ENCODE assay signal across 8 cellular contexts in the genomic region with DNA sequence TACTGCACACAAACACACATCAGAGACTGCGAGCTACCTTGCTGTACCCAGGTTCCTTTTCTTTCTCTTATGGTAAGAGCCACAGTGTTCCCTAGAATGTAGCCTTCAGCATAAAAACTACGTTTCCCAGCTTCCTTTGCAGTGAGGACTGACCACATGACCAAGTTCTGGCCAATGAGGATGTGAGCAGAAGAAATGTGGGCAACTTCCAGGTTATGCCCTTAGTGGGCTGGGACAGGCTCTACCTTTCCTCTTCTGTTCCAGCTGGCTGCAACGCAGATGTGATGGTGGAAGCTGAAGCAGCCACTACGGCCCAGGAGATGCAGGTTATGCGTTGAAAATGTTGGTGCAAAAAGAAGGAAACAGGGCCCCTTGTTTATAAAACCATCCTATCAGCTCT. TPM values are rescaled to one million over a fixed set of nuclear protein-coding genes. Genes with fewer than 3 reads are reported as not detected.
DNase-seq lines count a peak whose midpoint lies in the region; ATAC-seq and TF ChIP-seq lines count a peak whose summit lies in the region.

No MANE protein-coding gene starts in this region.

- H3K27me3 Mint-ChIP-seq in CD4-positive, alpha-beta T cell = no peaks in the 10 kb centered on the region
- no peaks in the 10 kb centered on the region for H3K27me3 Mint-ChIP-seq in mesothelial cell of epicardium (ENCODE audit: low read depth)

- no peaks in the 10 kb centered on the region for H3K9me3 Mint-ChIP-seq in CD4-positive, alpha-beta T cell
- H3K9me3 Mint-ChIP-seq in mesothelial cell of epicardium = no peaks in the 10 kb centered on the region

- no peak overlapping the region for H3K4me3 Mint-ChIP-seq in CD4-positive, alpha-beta T cell
- no peak overlapping the region for H3K4me3 Mint-ChIP-seq in mesothelial cell of epicardium

- no peak for DNase-seq in CD4-positive, alpha-beta T cell
- DNase-seq in GM13976 (ENCODE audit: low spot score) (peak; percentile 64), OCI-M1 (lab: John Stamatoyannopoulos, UW) (peak; percentile 61), mesothelial cell of epicardium (ENCODE audit: low spot score in 2 of 2, unreplicated experiment in 2 of 2) (no peak), NCI-H345 treated with DMSO at 0.1 percent for 48 hours (lab: John Stamatoyannopoulos, UW; ENCODE audit: unreplicated experiment) (no peak), globus pallidus (ENCODE audit: low spot score) (no peak)

- in situ Hi-C loops in GM13976 (cut with MboI; ENCODE audit: low sequenced_read_pairs, unreplicated experiment) = no loop called here

- H3K4me1 Mint-ChIP-seq in CD4-positive, alpha-beta T cell (ENCODE audit: low read depth) = no peaks in the 10 kb centered on the region
- no peaks in the 10 kb centered on the region for H3K4me1 Mint-ChIP-seq in mesothelial cell of epicardium

- no peak overlapping the region for H3K27ac Mint-ChIP-seq in CD4-positive, alpha-beta T cell
- H3K27ac Mint-ChIP-seq in mesothelial cell of epicardium = no peak overlapping the region

- TF ChIP-seq CTCF in CD4-positive, alpha-beta T cell (IDR thresholded peaks at IDR 0.05) = no peak
- TF ChIP-seq CTCF in GM13976 (IDR thresholded peaks at IDR 0.05; ENCODE audit: borderline replicate concordance, control extremely low read depth, extremely low read depth, insufficient read depth, missing control alignments) = no peak
- TF ChIP-seq CTCF in mesothelial cell of epicardium (IDR thresholded peaks at IDR 0.05; ENCODE audit: unreplicated experiment) = no peak

- no peaks in the 10 kb centered on the region for H3K27me3 ChIP-seq in CD4-positive, alpha-beta T cell (ENCODE audit: control insufficient read depth, insufficient read depth, low read length)

- peaks cover 84% of the 10 kb centered on the region for H3K36me3 Mint-ChIP-seq in CD4-positive, alpha-beta T cell (ENCODE audit: low read depth)
- H3K36me3 Mint-ChIP-seq in mesothelial cell of epicardium = peaks cover 43% of the 10 kb centered on the region

- CTCF ChIA-PET in CD4-positive, alpha-beta T cell (lab: Charles Lee) = no interaction called here

- ATAC-seq in CD4-positive, alpha-beta T cell (ENCODE audit: poor library complexity) = peak; percentile 59
- ATAC-seq in esophagus mucosa = peak; percentile 21
- ATAC-seq in HG02852 (IDR thresholded peaks at IDR 0.05; ENCODE audit: unreplicated experiment) = no peak

- H3K27ac ChIP-seq in CD4-positive, alpha-beta T cell (ENCODE audit: low read depth, low read length) = no peak overlapping the region

- no peaks in the 10 kb centered on the region for H3K9me3 ChIP-seq in CD4-positive, alpha-beta T cell (ENCODE audit: control insufficient read depth, low read length)

- intact Hi-C loops in CD4-positive, alpha-beta T cell (cut with DNase I, micrococcal nuclease) = no loop called here

- POLR2A ChIA-PET in CD4-positive, alpha-beta T cell (lab: Charles Lee) = no interaction called here

RNA-seq across cellular contexts. Expression of a gene that starts 27.5 kb away (rescaled TPM):
- 10 to 100 TPM; 65.1 to 65.4 TPM for total RNA-seq in CD4-positive, alpha-beta T cell
- total RNA-seq in esophagus mucosa = 20.3 TPM
- total RNA-seq in mesothelial cell of epicardium = 40.1 to 42.0 TPM (median 40.6 TPM) in 3 replicates

RNA-seq across cellular contexts. Expression of a gene that starts 28.1 kb away (rescaled TPM):
- total RNA-seq in CD4-positive, alpha-beta T cell = 1 to 10 TPM; 2.6 to 2.8 TPM
- 6.7 TPM for total RNA-seq in esophagus mucosa
- total RNA-seq in mesothelial cell of epicardium = 11.1 to 13.1 TPM (median 12.4 TPM) in 3 replicates

RNA-seq across cellular contexts. Expression of a gene that starts 36.7 kb away (rescaled TPM):
- under 1 TPM in 1 of 2 experiments, not detected in 1; 0.08 TPM for total RNA-seq in CD4-positive, alpha-beta T cell
- total RNA-seq in esophagus mucosa (not detected), mesothelial cell of epicardium (0.62 to 2.8 TPM (median 1.7 TPM) in 3 replicates)

Comparison
In these comparisons a context has a peak if more than half of its experiments do, and no peak if none do; other contexts are left out.
1. DNase-seq: peak in GM13976 (single experiment) and OCI-M1 (single experiment); none in CD4-positive, alpha-beta T cell (0 of 10), mesothelial cell of epicardium (0 of 2), NCI-H345 treated with DMSO at 0.1 percent for 48 hours (single experiment) and globus pallidus (single experiment).